Comparison of ENCODE assay signal across 19 cellular contexts in genomic region chr10:111083222-111084095, GRCh38. TPM values are rescaled to one million over a fixed set of nuclear protein-coding genes. Genes with fewer than 3 reads are reported as not detected.
A peak's percentile ranks its signal among the peaks of the same experiment; 100 is the strongest.
DNase-seq lines count a peak whose midpoint lies in the region; ATAC-seq, FAIRE-seq and TF ChIP-seq lines count a peak whose summit lies in the region.
"Had no signal": no experiment of that assay in that cellular context is flagged by ENCODE, and none has a peak within 500 bp of the region (broad histone marks: within the 10 kb centered on the region; RNA-seq: fewer than 3 reads in every experiment).

No MANE protein-coding gene starts in this region.

- no peak overlapping the region for H3K23ac ChIP-seq in H1 (ENCODE audit: insufficient read length)

- peak; percentile 48 for DNase-seq in right atrium auricular region (ENCODE audit: low spot score)
- no peak for DNase-seq in heart right ventricle
- DNase-seq in H1 (ENCODE audit: low read depth in 1 of 2, low spot score in 2 of 2), result peak in 1 of 2 experiments; percentile 27
- DNase-seq in osteocyte (ENCODE audit: extremely low spot score, unreplicated experiment), result peak; percentile 73
- peak; percentile 77 to 87 for DNase-seq in vagina (ENCODE audit: extremely low spot score in 2 of 2)
- DNase-seq in OCI-LY7 (ENCODE audit: low spot score), result no peak
- no peak for DNase-seq in superior temporal gyrus (ENCODE audit: extremely low spot score)
- DNase-seq: ACHN, DMS79, GOT3, NCI-H1417, NCI-H187, NCI-H526, SJCRH30 had no signal

- TF ChIP-seq CTCF in right atrium auricular region (IDR thresholded peaks at IDR 0.05) (no peak), heart right ventricle (IDR thresholded peaks at IDR 0.05) (no peak), H1 (IDR thresholded peaks at IDR 0.05; ENCODE audit: control extremely low read depth in 1 of 3, insufficient read depth in 1 of 3, low read depth in 1 of 3, low read length in 3 of 3) (no peak), osteocyte (IDR thresholded peaks at IDR 0.05) (no peak), vagina (IDR thresholded peaks at IDR 0.05) (no peak), OCI-LY7 (conservative IDR thresholded peaks at IDR 0.05; ENCODE audit: low read length) (no peak)

- 0 out of 2 replicates have a peak overlapping the region, but pooled peaks have one; percentile 22 for H2BK12ac ChIP-seq in H1 (ENCODE audit: low read depth, low read length)

- no peak overlapping the region for H3K4ac ChIP-seq in H1 (replicated peaks; ENCODE audit: insufficient read length, low read depth, low read length)

- no peak overlapping the region for H2AK5ac ChIP-seq in H1 (ENCODE audit: low read depth, low read length)

- no peak for TF ChIP-seq EP300 in H1 (IDR thresholded peaks at IDR 0.05; ENCODE audit: borderline replicate concordance in 1 of 2, low read depth in 2 of 2, low read length in 2 of 2)

- 0 out of 2 replicates have a peak overlapping the region, but pooled peaks have one; percentile 45 for H2AFZ ChIP-seq in H1 (ENCODE audit: low read length)
- no peak overlapping the region for H2AFZ ChIP-seq in OCI-LY7 (ENCODE audit: low read length)

- no peaks in the 10 kb centered on the region for H3K9me3 ChIP-seq in right atrium auricular region
- H3K9me3 ChIP-seq in heart right ventricle, result no peaks in the 10 kb centered on the region
- peaks cover 0 to 8% of the 10 kb centered on the region in 2 experiments; a peak in 1 of 4 replicates for H3K9me3 ChIP-seq in H1 (ENCODE audit: insufficient read depth in 2 of 2, low read depth in 1 of 2, low read length in 1 of 2)
- H3K9me3 ChIP-seq in vagina, result no peaks in the 10 kb centered on the region
- no peaks in the 10 kb centered on the region for H3K9me3 ChIP-seq in OCI-LY7 (ENCODE audit: low read length)
- H3K9me3 ChIP-seq: SJCRH30 had no signal

- CTCF ChIA-PET in H1 (lab: Charles Lee; ENCODE audit: partially characterized antibody), result interaction anchor here (0.8 to 1.4 kb wide), 3 partner anchors 23 to 124 kb away, joined by 3 to 4 read pairs (median 3); no protein-coding TSS in a partner anchor
- CTCF ChIA-PET in OCI-LY7 (lab: Charles Lee; ENCODE audit: unreplicated experiment), result no interaction called here

- no peak for TF ChIP-seq POLR2A in H1 (IDR thresholded peaks at IDR 0.05; ENCODE audit: control extremely low read depth in 1 of 2, low read depth in 2 of 2, low read length in 2 of 2)
- TF ChIP-seq POLR2A in vagina (IDR thresholded peaks at IDR 0.05), result no peak

- no peak overlapping the region for H3K9ac ChIP-seq in H1 (replicated peaks in 1 of 4; ENCODE audit: extremely low read depth in 1 of 4, low read depth in 3 of 4, low read length in 3 of 4)

- peaks cover 30% of the 10 kb centered on the region for H3K27me3 Mint-ChIP-seq in osteocyte (ENCODE audit: unreplicated experiment)

- H4K20me1 ChIP-seq in H1 (replicated peaks in 1 of 2; ENCODE audit: control insufficient read depth in 1 of 2, insufficient read depth in 2 of 2, low read length in 2 of 2) (peaks cover 0 to 2% of the 10 kb centered on the region in 2 experiments), OCI-LY7 (ENCODE audit: insufficient read depth, low read length) (no peaks in the 10 kb centered on the region)

- no peak for TF ChIP-seq RAD21 in H1 (IDR thresholded peaks at IDR 0.05 in 1 of 2, conservative IDR thresholded peaks at IDR 0.05 in 1 of 2; ENCODE audit: low read depth in 2 of 2, low read length in 2 of 2)

- H3K4me3 Mint-ChIP-seq in osteocyte (ENCODE audit: unreplicated experiment), result no peak overlapping the region

- no peak overlapping the region for H4K91ac ChIP-seq in H1 (replicated peaks; ENCODE audit: insufficient read length, low read length)

- H3K4me2 ChIP-seq in H1 (ENCODE audit: insufficient read depth in 1 of 2, low read depth in 2 of 2, low read length in 2 of 2) (no peak overlapping the region), OCI-LY7 (ENCODE audit: low read length) (no peak overlapping the region)

- H4K5ac ChIP-seq in H1 (ENCODE audit: insufficient read length, low read depth, low read length), result no peak overlapping the region

- H3K36me3 ChIP-seq in right atrium auricular region, result no peaks in the 10 kb centered on the region
- H3K36me3 ChIP-seq in heart right ventricle, result no peaks in the 10 kb centered on the region
- peaks cover 0 to 10% (median 0%) of the 10 kb centered on the region in 4 experiments; a peak in 1 of 8 replicates for H3K36me3 ChIP-seq in H1 (ENCODE audit: control insufficient read depth in 2 of 4, insufficient read depth in 4 of 4, low read length in 3 of 4)
- H3K36me3 ChIP-seq in vagina, result no peaks in the 10 kb centered on the region
- no peaks in the 10 kb centered on the region for H3K36me3 ChIP-seq in OCI-LY7 (ENCODE audit: insufficient read depth, low read length)
- H3K36me3 ChIP-seq: SJCRH30 had no signal

- intact Hi-C loops in heart right ventricle (cut with DNase I), result no loop called here
- intact Hi-C loops in vagina (cut with DNase I), result no loop called here
- intact Hi-C loops in OCI-LY7 (cut with micrococcal nuclease; ENCODE audit: unreplicated experiment), result no loop called here

- H3K4me1 ChIP-seq in right atrium auricular region (peaks cover 0 to under 1% of the 10 kb centered on the region in 2 donors), heart right ventricle (peaks cover 0 to 7% (median 0%) of the 10 kb centered on the region in 9 donors), H1 (replicated peaks in 1 of 4; ENCODE audit: control insufficient read depth in 3 of 4, insufficient read depth in 4 of 4, low read length in 3 of 4) (peaks cover 2 to 11% (median 8%) of the 10 kb centered on the region in 4 experiments; a peak in 6 of 7 replicates), vagina (peaks cover 9% of the 10 kb centered on the region), OCI-LY7 (ENCODE audit: insufficient read depth, low read length, poor library complexity, severe bottlenecking) (no peaks in the 10 kb centered on the region)
- H3K4me1 ChIP-seq: SJCRH30 had no signal

- H3K27me3 ChIP-seq in right atrium auricular region (peaks cover 0 to 4% of the 10 kb centered on the region in 2 donors), heart right ventricle (peaks cover 4 to 28% (median 13%) of the 10 kb centered on the region in 7 donors), H1 (replicated peaks in 1 of 4; ENCODE audit: control insufficient read depth in 3 of 4, extremely low read depth in 1 of 4, insufficient read depth in 3 of 4, low read length in 3 of 4) (peaks cover 5 to 14% (median 13%) of the 10 kb centered on the region in 4 experiments), vagina (no peaks in the 10 kb centered on the region)
- H3K27me3 ChIP-seq: SJCRH30 had no signal

- H3K79me2 ChIP-seq in H1 (ENCODE audit: control insufficient read depth in 1 of 2, insufficient read depth in 2 of 2, low read length in 2 of 2) (no peaks in the 10 kb centered on the region), OCI-LY7 (ENCODE audit: insufficient read depth, low read depth, low read length) (no peaks in the 10 kb centered on the region)

- peaks cover 3% of the 10 kb centered on the region for H3K4me1 Mint-ChIP-seq in osteocyte (ENCODE audit: unreplicated experiment)

- no peak overlapping the region for H3K27ac Mint-ChIP-seq in osteocyte (ENCODE audit: unreplicated experiment)

- no peaks in the 10 kb centered on the region for H3K36me3 Mint-ChIP-seq in osteocyte (ENCODE audit: unreplicated experiment)

- H2BK20ac ChIP-seq in H1 (ENCODE audit: low read length), result no peak overlapping the region

- H3K14ac ChIP-seq in H1 (ENCODE audit: insufficient read length), result no peak overlapping the region

- no TSS peak for BruUV-seq in OCI-LY7 (replicated peaks; lab: Mats Ljungman, UMichigan)

- H3K56ac ChIP-seq in H1 (replicated peaks; ENCODE audit: insufficient read length, low read depth, low read length), result no peak overlapping the region

- H3K79me1 ChIP-seq in H1 (ENCODE audit: low read depth, low read length), result no peaks in the 10 kb centered on the region

- no peak overlapping the region for H2BK5ac ChIP-seq in H1 (ENCODE audit: low read depth, low read length)

- no peak overlapping the region for H2BK15ac ChIP-seq in H1 (ENCODE audit: low read length)

- H3K9me3 Mint-ChIP-seq in osteocyte (ENCODE audit: unreplicated experiment), result no peaks in the 10 kb centered on the region

- ATAC-seq in heart right ventricle (no peak), GM21723 (IDR thresholded peaks at IDR 0.05; ENCODE audit: unreplicated experiment) (no peak)

- H2BK120ac ChIP-seq in H1 (replicated peaks; ENCODE audit: low read depth, low read length), result no peak overlapping the region

- 94% methylated on average over 10 of the region's 10 CpGs for WGBS in heart right ventricle, 2 donors
- WGBS in H1 (ENCODE audit: extremely low coverage in 1 of 2, insufficient coverage in 1 of 2, insufficient read length in 1 of 2, insufficient replicate concordance in 2 of 2, low coverage in 1 of 2, low lambda C conversion rate in 2 of 2, missing lambda C conversion rate in 1 of 2), 2 experiments, result 95% methylated on average over 10 of the region's 10 CpGs; no CpG with 5 or more reads in 1 of the 2 experiments

- H3K27ac ChIP-seq in right atrium auricular region (no peak overlapping the region), heart right ventricle (no peak overlapping the region), H1 (ENCODE audit: low read depth, low read length) (no peak overlapping the region), vagina (no peak overlapping the region), OCI-LY7 (ENCODE audit: low read depth, low read length, poor library complexity, severe bottlenecking) (no peak overlapping the region)
- H3K27ac ChIP-seq: C4-2B, SJCRH30 had no signal

- POLR2A ChIA-PET in H1 (lab: Charles Lee; ENCODE audit: partially characterized antibody), result interaction anchor here (0.8 to 1.2 kb wide), 2 partner anchors 94 to 137 kb away, joined by 3 read pairs; no protein-coding TSS in a partner anchor
- POLR2A ChIA-PET in OCI-LY7 (lab: Charles Lee), result no interaction called here

- H3K23me2 ChIP-seq in H1 (ENCODE audit: low read depth, low read length), result no peaks in the 10 kb centered on the region; the same call in 1 of the 2 replicates

- no peak overlapping the region; the same call in 1 of the 2 replicates for H4K8ac ChIP-seq in H1 (ENCODE audit: extremely low read depth, insufficient read depth, low read length)

- H3K18ac ChIP-seq in H1 (ENCODE audit: extremely low read depth, low read length), result no peak overlapping the region

- H3K4me3 ChIP-seq in right atrium auricular region (no peak overlapping the region), heart right ventricle (no peak overlapping the region), H1 (ENCODE audit: extremely low read depth in 1 of 4, insufficient read depth in 2 of 4, low read depth in 3 of 4, low read length in 4 of 4) (no peak overlapping the region), vagina (no peak overlapping the region), OCI-LY7 (ENCODE audit: low read depth, low read length, poor library complexity, severe bottlenecking) (no peak overlapping the region)
- H3K4me3 ChIP-seq: SJCRH30 had no signal

- FAIRE-seq in H1 (lab: Jason Lieb, UNC), result no peak
- FAIRE-seq: GM12892, GM18507 had no signal

- no peaks in the 10 kb centered on the region for H3K9me2 ChIP-seq in OCI-LY7 (ENCODE audit: insufficient read depth, low read length)

RNA-seq across cellular contexts. Expression of gene ADRA2A, which starts 6.6 kb away (rescaled TPM):
- total RNA-seq in right atrium auricular region (1 to 10 TPM; 1.2 to 1.4 TPM), heart right ventricle (1 to 10 TPM in 2 of 10 donors, under 1 TPM in 8; 0.32 to 1.4 (median 0.66) TPM), osteocyte (not detected in 2 replicates), vagina (14.2 TPM), OCI-LY7 (2022) (not detected in 2 replicates)
- polyA plus RNA-seq in heart right ventricle (under 1 TPM; 0.29 to 0.78 TPM), H1 (2011; rRNA removed) (6.2 and 7.6 TPM in 2 replicates)
- total RNA-seq in H1 (2021; fragmentation: NEBNext Ultra II Directional; extraction: Animal tissue kit (Norgen Biotek cat#: 25700)), result 5.9 and 7.3 TPM in 2 replicates
- polyA plus RNA-seq in H1 (2011; cell fraction: cytosol; rRNA removed), result 3.6 TPM
- polyA plus RNA-seq in H1 (2011; cell fraction: nucleus; rRNA removed), result 4.1 TPM
- polyA plus RNA-seq in H1 (2012, experiment 1 of 2), result 3.0 to 5.4 TPM (median 4.6 TPM) in 4 replicates
- 4.8 TPM for polyA plus RNA-seq in H1 (2012, experiment 2 of 2)
- polyA plus RNA-seq in H1 (2013, experiment 1 of 2), result 1.8 TPM
- polyA plus RNA-seq in H1 (2013, experiment 2 of 2), result 1.4 TPM
- 3.2 and 4.5 TPM in 2 replicates for polyA minus RNA-seq in H1 (2011; rRNA and poly(A)+ RNA removed)
- 5.2 TPM for polyA minus RNA-seq in H1 (2011; cell fraction: cytosol; rRNA and poly(A)+ RNA removed)
- polyA minus RNA-seq in H1 (2011; cell fraction: nucleus; rRNA and poly(A)+ RNA removed), result 6.1 TPM
- 0.06 TPM in 1 of 2 replicates, not detected in the other for total RNA-seq in OCI-LY7 (2014; rRNA removed; shearing (Covaris generic))
- total RNA-seq: M059J had no signal

Comparison
In these comparisons a context has a peak if more than half of its experiments do, and no peak if none do; other contexts are left out.
1. DNase-seq: peak in right atrium auricular region (single experiment), osteocyte (single experiment) and vagina (2 of 2); none in heart right ventricle (0 of 2), OCI-LY7 (single experiment) and superior temporal gyrus (single experiment).